In the genomic region with DNA sequence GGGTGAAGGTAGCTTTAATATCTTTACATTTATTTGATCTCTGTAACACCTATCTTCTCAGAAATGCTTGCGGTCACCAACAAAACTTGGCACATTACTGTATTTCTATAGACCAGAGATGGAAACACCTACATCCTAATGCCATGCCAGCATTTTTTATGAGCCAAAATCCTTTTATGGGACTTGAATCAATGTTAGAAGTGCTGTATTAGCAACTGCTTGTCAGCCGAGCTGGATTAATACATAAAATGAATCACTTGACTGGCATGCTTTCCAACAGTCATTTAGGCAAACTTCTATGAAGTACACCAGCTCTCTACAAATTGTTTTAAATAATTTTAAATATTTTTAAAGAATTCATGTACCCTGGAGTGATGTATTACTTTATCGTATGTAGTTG, we compare ENCODE assay signal across 1 cellular context.
TF ChIP-seq lines count a peak whose summit lies in the region.

No MANE protein-coding gene starts in this region.

TF ChIP-seq in IMR-90, 13 proteins besides CTCF, POLR2A, EP300 and RAD21:
- TF ChIP-seq FOS (IDR thresholded peaks at IDR 0.05; ENCODE audit: low read depth, low read length) (no peak), RCOR1 (IDR thresholded peaks at IDR 0.05; ENCODE audit: insufficient replicate concordance, low read length) (no peak), RFX5 (IDR thresholded peaks at IDR 0.05; ENCODE audit: low read depth, low read length) (no peak), MXI1 (IDR thresholded peaks at IDR 0.05; ENCODE audit: borderline replicate concordance, low read depth, low read length) (no peak), CHD1 (IDR thresholded peaks at IDR 0.05; ENCODE audit: low read depth, low read length) (no peak), BHLHE40 (IDR thresholded peaks at IDR 0.05; ENCODE audit: low read depth, low read length) (no peak), CEBPB (IDR thresholded peaks at IDR 0.05; ENCODE audit: low read depth, low read length) (no peak), MAFK (IDR thresholded peaks at IDR 0.05; ENCODE audit: low read depth, low read length) (no peak), SMC3 (IDR thresholded peaks at IDR 0.05; ENCODE audit: low read depth, low read length) (no peak), NFE2L2 (IDR thresholded peaks at IDR 0.05; ENCODE audit: low read depth, low read length) (no peak), MAZ (IDR thresholded peaks at IDR 0.05; ENCODE audit: borderline replicate concordance, low read depth, low read length) (no peak)
- TF ChIP-seq, protein P1, sequence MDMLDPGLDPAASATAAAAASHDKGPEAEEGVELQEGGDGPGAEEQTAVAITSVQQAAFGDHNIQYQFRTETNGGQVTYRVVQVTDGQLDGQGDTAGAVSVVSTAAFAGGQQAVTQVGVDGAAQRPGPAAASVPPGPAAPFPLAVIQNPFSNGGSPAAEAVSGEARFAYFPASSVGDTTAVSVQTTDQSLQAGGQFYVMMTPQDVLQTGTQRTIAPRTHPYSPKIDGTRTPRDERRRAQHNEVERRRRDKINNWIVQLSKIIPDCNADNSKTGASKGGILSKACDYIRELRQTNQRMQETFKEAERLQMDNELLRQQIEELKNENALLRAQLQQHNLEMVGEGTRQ (IDR thresholded peaks at IDR 0.05; ENCODE audit: low read depth, low read length) = no peak
- TF ChIP-seq, protein P2, sequence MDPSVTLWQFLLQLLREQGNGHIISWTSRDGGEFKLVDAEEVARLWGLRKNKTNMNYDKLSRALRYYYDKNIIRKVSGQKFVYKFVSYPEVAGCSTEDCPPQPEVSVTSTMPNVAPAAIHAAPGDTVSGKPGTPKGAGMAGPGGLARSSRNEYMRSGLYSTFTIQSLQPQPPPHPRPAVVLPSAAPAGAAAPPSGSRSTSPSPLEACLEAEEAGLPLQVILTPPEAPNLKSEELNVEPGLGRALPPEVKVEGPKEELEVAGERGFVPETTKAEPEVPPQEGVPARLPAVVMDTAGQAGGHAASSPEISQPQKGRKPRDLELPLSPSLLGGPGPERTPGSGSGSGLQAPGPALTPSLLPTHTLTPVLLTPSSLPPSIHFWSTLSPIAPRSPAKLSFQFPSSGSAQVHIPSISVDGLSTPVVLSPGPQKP (IDR thresholded peaks at IDR 0.05; ENCODE audit: borderline replicate concordance, low read depth, low read length) = no peak
